9 cellular contexts compared by ENCODE assay signal in the genomic region with DNA sequence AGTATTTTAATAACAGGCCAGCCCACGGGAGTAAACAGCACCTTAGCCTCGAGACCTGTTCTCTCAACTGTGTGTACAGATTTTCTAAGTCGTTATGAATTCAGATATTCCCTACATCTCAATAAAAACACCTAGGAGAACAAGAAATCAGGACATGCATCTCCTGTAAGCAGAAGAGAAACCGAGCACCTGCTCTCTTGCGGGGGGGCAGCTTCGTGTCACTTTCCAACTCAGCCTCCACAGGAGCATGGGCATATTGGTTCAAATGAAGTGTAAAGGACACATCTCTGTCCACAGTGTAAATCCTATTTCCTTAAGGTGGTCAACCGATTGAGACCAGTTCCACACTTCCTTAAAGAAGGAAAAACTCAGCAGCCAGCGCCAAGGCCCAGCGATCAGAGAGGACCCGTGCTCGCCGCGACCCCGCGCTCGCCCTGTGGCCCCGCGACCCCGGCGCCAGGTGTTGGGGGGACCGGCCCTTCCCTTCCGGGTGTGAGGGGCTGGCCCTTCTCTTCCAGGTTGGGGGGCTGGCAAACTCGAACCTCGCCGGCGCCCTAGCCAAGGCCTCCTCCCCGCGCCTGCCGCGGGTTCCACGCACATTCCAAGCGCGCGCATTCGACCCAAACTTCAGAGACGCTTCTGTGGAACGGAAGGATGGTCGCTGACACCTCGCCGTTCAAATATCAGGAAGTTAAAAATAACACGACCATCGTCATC. TPM values are rescaled to one million over a fixed set of nuclear protein-coding genes. Genes with fewer than 3 reads are reported as not detected.
DNase-seq lines count a peak whose midpoint lies in the region; ATAC-seq, FAIRE-seq and TF ChIP-seq lines count a peak whose summit lies in the region.
"Had no signal": no experiment of that assay in that cellular context is flagged by ENCODE, and none has a peak within 500 bp of the region (broad histone marks: within the 10 kb centered on the region; RNA-seq: fewer than 3 reads in every experiment).

No MANE protein-coding gene starts in this region.

- H3K4me1 ChIP-seq in HCT116 (ENCODE audit: control insufficient read depth in 1 of 2, insufficient read depth in 2 of 2, low read length in 2 of 2), result peaks cover 12 to 27% of the 10 kb centered on the region in 2 experiments; a peak in 3 of 4 replicates
- H3K4me1 ChIP-seq in iPS-20b (ENCODE audit: insufficient read depth, low read length), result peaks cover 5% of the 10 kb centered on the region; the same call in 1 of the 2 replicates
- peaks cover 0 to 9% of the 10 kb centered on the region in 2 donors for H3K4me1 ChIP-seq in small intestine (ENCODE audit: control insufficient read depth in 2 of 2, insufficient read depth in 1 of 2, low read depth in 1 of 2, low read length in 1 of 2)

- TF ChIP-seq POLR2A in HCT116 (IDR thresholded peaks at IDR 0.05; ENCODE audit: borderline replicate concordance, extremely low read depth, insufficient read depth, insufficient read length), result no peak

- intact Hi-C loops in HCT116 (cut with micrococcal nuclease), result no loop called here

- H3K27ac ChIP-seq in HCT116 (ENCODE audit: low read depth, low read length), result no peak overlapping the region
- H3K27ac ChIP-seq in iPS-20b (ENCODE audit: low read length), result no peak overlapping the region
- H3K27ac ChIP-seq in small intestine (ENCODE audit: low read depth in 1 of 2, low read length in 1 of 2), result peak overlapping the region; percentile 93 to 95

- no peaks in the 10 kb centered on the region for H3K9me2 ChIP-seq in HCT116 (ENCODE audit: insufficient read depth)

- H3K27me3 ChIP-seq in HCT116 (ENCODE audit: insufficient read depth, low read length), result no peaks in the 10 kb centered on the region
- peaks cover 18% of the 10 kb centered on the region; the same call in 1 of the 2 replicates for H3K27me3 ChIP-seq in iPS-20b (ENCODE audit: insufficient read depth, low read length)
- no peaks in the 10 kb centered on the region for H3K27me3 ChIP-seq in small intestine (ENCODE audit: control insufficient read depth in 2 of 2, insufficient read depth in 2 of 2, low read length in 2 of 2)

- H2AFZ ChIP-seq in HCT116 (ENCODE audit: low read depth, low read length, poor library complexity, severe bottlenecking), result no peak overlapping the region

- H3K4me3 ChIP-seq in HCT116 (replicated peaks in 1 of 2; ENCODE audit: low read depth in 1 of 2, low read length in 2 of 2) (peak overlapping the region; percentile 58 to 64), iPS-20b (ENCODE audit: low read length) (peak overlapping the region; percentile 72), small intestine (ENCODE audit: low read depth in 1 of 2, low read length in 2 of 2) (peak overlapping the region; percentile 53 to 94)

- peaks cover 4 to 8% of the 10 kb centered on the region in 2 experiments; a peak in 1 of 4 replicates for H3K9me3 ChIP-seq in HCT116 (ENCODE audit: control insufficient read depth in 1 of 2, insufficient read depth in 1 of 2, low read depth in 1 of 2, low read length in 2 of 2)
- peaks cover 8% of the 10 kb centered on the region for H3K9me3 ChIP-seq in iPS-20b (ENCODE audit: insufficient read depth, low read depth, low read length)
- H3K9me3 ChIP-seq in small intestine (ENCODE audit: control insufficient read depth, low read depth), result no peaks in the 10 kb centered on the region

- CTCF ChIA-PET in HCT116 (lab: Charles Lee), result no interaction called here

- peak overlapping the region; percentile 86 for H3K4me3 Mint-ChIP-seq in activated T-helper 17 cell treated with anti-CD3 and anti-CD28 coated beads, Interleukin-2, amount 50 U/mL, for 72 hours

- peak overlapping the region; percentile 83 for H3K4me2 ChIP-seq in HCT116 (ENCODE audit: low read length)

- DNase-seq in HCT116 (ENCODE audit: low read depth, low spot score) (no peak), small intestine (peak; percentile 51), mesenteric fat pad (ENCODE audit: low spot score) (no peak)
- no peak for DNase-seq in stimulated activated CD4-positive, alpha-beta T cell treated with anti-CD3 and anti-CD28 coated beads, Interleukin-4, amount 100 ng/mL, for 4 hours
- DNase-seq in stimulated activated CD8-positive, alpha-beta memory T cell treated with anti-CD3 and anti-CD28 coated beads, Interleukin-4, amount 100 ng/mL, for 48 hours, result no peak

- H3K27ac Mint-ChIP-seq in activated T-helper 17 cell treated with anti-CD3 and anti-CD28 coated beads, Interleukin-2, amount 50 U/mL, for 72 hours, result no peak overlapping the region

- H4K20me1 ChIP-seq in HCT116 (ENCODE audit: insufficient read depth), result peaks cover 14% of the 10 kb centered on the region; the same call in 1 of the 2 replicates

- peaks cover 13% of the 10 kb centered on the region for H3K4me1 Mint-ChIP-seq in activated T-helper 17 cell treated with anti-CD3 and anti-CD28 coated beads, Interleukin-2, amount 50 U/mL, for 72 hours

- POLR2A ChIA-PET in HCT116 (lab: Charles Lee), result no interaction called here

- FAIRE-seq in small intestine (lab: Jason Lieb, UNC), result no peak
- FAIRE-seq: frontal cortex had no signal

- 11 to 25% (median 15%) methylated on average over 42 of the region's 42 CpGs for WGBS in small intestine, 3 donors

- BruUV-seq in HCT116 (replicated peaks; lab: Mats Ljungman, UMichigan), result no TSS peak

- H3K36me3 ChIP-seq in HCT116 (ENCODE audit: control insufficient read depth in 1 of 2, insufficient read depth in 2 of 2, low read length in 2 of 2) (no peaks in the 10 kb centered on the region; a peak in 2 of 4 replicates), iPS-20b (ENCODE audit: insufficient read depth, low read depth, low read length) (peaks cover 15% of the 10 kb centered on the region), small intestine (ENCODE audit: control insufficient read depth in 2 of 2, insufficient read depth in 2 of 2, low read length in 2 of 2) (peaks cover 2 to 3% of the 10 kb centered on the region in 2 donors)

- RAD21 ChIA-PET in HCT116 (lab: Charles Lee; ENCODE audit: low non-redundant PET in 1 of 2, low total read pairs in 2 of 2, uncharacterized antibody in 2 of 2, unreplicated experiment in 2 of 2), result no interaction called here

- TF ChIP-seq RAD21 in HCT116 (IDR thresholded peaks at IDR 0.05; ENCODE audit: low read depth), result no peak

- no peak for ATAC-seq in HCT116
- no peak for ATAC-seq in activated T-helper 17 cell treated with anti-CD3 and anti-CD28 coated beads, Interleukin-2, amount 50 U/mL, for 72 hours (replicated peaks)
- ATAC-seq in GM18867 (IDR thresholded peaks at IDR 0.05; ENCODE audit: unreplicated experiment), result no peak

- peak overlapping the region; percentile 76 for H3K9ac ChIP-seq in HCT116 (ENCODE audit: low read length)
- H3K9ac ChIP-seq in iPS-20b (ENCODE audit: low read depth, low read length), result peak overlapping the region; percentile 45; the same call in 1 of the 2 replicates

- H3K9me3 Mint-ChIP-seq in activated T-helper 17 cell treated with anti-CD3 and anti-CD28 coated beads, Interleukin-2, amount 50 U/mL, for 72 hours, result no peaks in the 10 kb centered on the region

- peaks cover 46% of the 10 kb centered on the region for H3K79me2 ChIP-seq in HCT116 (ENCODE audit: insufficient read depth, low read length)

- H3K27me3 Mint-ChIP-seq in activated T-helper 17 cell treated with anti-CD3 and anti-CD28 coated beads, Interleukin-2, amount 50 U/mL, for 72 hours, result no peaks in the 10 kb centered on the region

- H3K36me3 Mint-ChIP-seq in activated T-helper 17 cell treated with anti-CD3 and anti-CD28 coated beads, Interleukin-2, amount 50 U/mL, for 72 hours (ENCODE audit: low read depth), result peaks cover 20% of the 10 kb centered on the region

- no peak for TF ChIP-seq CTCF in HCT116 (IDR thresholded peaks at IDR 0.05 in 2 of 3, conservative IDR thresholded peaks at IDR 0.05 in 1 of 3; ENCODE audit: borderline replicate concordance in 1 of 3, insufficient read depth in 1 of 3, low read depth in 2 of 3, low read length in 2 of 3)

TF ChIP-seq in HCT116, 20 proteins besides CTCF, POLR2A, EP300 and RAD21 (continues in another document):
- TF ChIP-seq FOSL1 (IDR thresholded peaks at IDR 0.05; ENCODE audit: low read depth) (no peak), EZH2phosphoT487 (IDR thresholded peaks at IDR 0.05; ENCODE audit: borderline replicate concordance) (no peak), EGR1 (IDR thresholded peaks at IDR 0.05; ENCODE audit: low read depth) (no peak), SP1 (IDR thresholded peaks at IDR 0.05; ENCODE audit: low read depth) (no peak), SRF (IDR thresholded peaks at IDR 0.05; ENCODE audit: low read depth) (no peak), CBX3 (IDR thresholded peaks at IDR 0.05; ENCODE audit: low read depth) (no peak), ZFX (IDR thresholded peaks at IDR 0.05) (no peak), ZNF274 (IDR thresholded peaks at IDR 0.05; ENCODE audit: low read depth, low read length) (no peak), EZH2 (IDR thresholded peaks at IDR 0.05) (no peak), ELF1 (IDR thresholded peaks at IDR 0.05; ENCODE audit: borderline replicate concordance, low read depth) (no peak), SIN3A (IDR thresholded peaks at IDR 0.05; ENCODE audit: low read depth) (no peak), TCF7L2 (IDR thresholded peaks at IDR 0.05; ENCODE audit: borderline replicate concordance, extremely low read depth, insufficient read depth, insufficient read length) (no peak), YY1 (IDR thresholded peaks at IDR 0.05; ENCODE audit: extremely low read depth, insufficient replicate concordance, low read depth, low read length) (no peak), POLR2AphosphoS5 (IDR thresholded peaks at IDR 0.05; ENCODE audit: low read depth, low read length) (no peak)
- TF ChIP-seq, protein P1, sequence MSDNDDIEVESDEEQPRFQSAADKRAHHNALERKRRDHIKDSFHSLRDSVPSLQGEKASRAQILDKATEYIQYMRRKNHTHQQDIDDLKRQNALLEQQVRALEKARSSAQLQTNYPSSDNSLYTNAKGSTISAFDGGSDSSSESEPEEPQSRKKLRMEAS (IDR thresholded peaks at IDR 0.05), result no peak

RNA-seq across cellular contexts. Expression of a gene that starts 0.7 kb away (rescaled TPM):
- 32.8 TPM for total RNA-seq in HCT116 (2021; ENCODE audit: unreplicated experiment)
- 14.2 and 21.8 TPM in 2 replicates for polyA plus RNA-seq in HCT116 (2012)
- total RNA-seq in activated T-helper 17 cell treated with anti-CD3 and anti-CD28 coated beads, Interleukin-2, amount 50 U/mL, for 72 hours, result 10 to 100 TPM; 16.2 to 40.0 TPM
- polyA plus RNA-seq in small intestine, result 100 to 1,000 TPM in 2 of 3 donors, 10 to 100 TPM in 1; 75.5 to 111 (median 103) TPM
- total RNA-seq in mesenteric fat pad, result 16.7 TPM

RNA-seq across cellular contexts. Expression of a gene that starts 1.6 kb away (rescaled TPM):
- total RNA-seq in HCT116 (2021; ENCODE audit: unreplicated experiment) (113 TPM), mesenteric fat pad (51.3 TPM)
- 127 and 131 TPM in 2 replicates for polyA plus RNA-seq in HCT116 (2012)
- 100 to 1,000 TPM; 116 to 156 TPM for total RNA-seq in activated T-helper 17 cell treated with anti-CD3 and anti-CD28 coated beads, Interleukin-2, amount 50 U/mL, for 72 hours
- polyA plus RNA-seq in small intestine, result 100 to 1,000 TPM in 2 of 3 donors, 10 to 100 TPM in 1; 99.7 to 105 (median 102) TPM

RNA-seq across cellular contexts. Expression of a gene that starts 24.7 kb away (rescaled TPM):
- total RNA-seq in HCT116 (2021; ENCODE audit: unreplicated experiment) (not detected), mesenteric fat pad (5.7 TPM)
- not detected in 2 replicates for polyA plus RNA-seq in HCT116 (2012)
- not detected for total RNA-seq in activated T-helper 17 cell treated with anti-CD3 and anti-CD28 coated beads, Interleukin-2, amount 50 U/mL, for 72 hours
- 1 to 10 TPM in 2 of 3 donors, under 1 TPM in 1; 0.45 to 3.5 (median 2.5) TPM for polyA plus RNA-seq in small intestine

Comparison
In these comparisons a context has a peak if more than half of its experiments do, and no peak if none do; other contexts are left out.
1. H3K27ac ChIP-seq: peak in small intestine (2 of 2); none in HCT116 (single experiment) and iPS-20b (single experiment).
2. Peak in every context shown above with its lines, with median percentiles within 50 percentile points of each other: H3K4me3 ChIP-seq.